Comparison of ENCODE assay signal across 17 cellular contexts in the genomic region with DNA sequence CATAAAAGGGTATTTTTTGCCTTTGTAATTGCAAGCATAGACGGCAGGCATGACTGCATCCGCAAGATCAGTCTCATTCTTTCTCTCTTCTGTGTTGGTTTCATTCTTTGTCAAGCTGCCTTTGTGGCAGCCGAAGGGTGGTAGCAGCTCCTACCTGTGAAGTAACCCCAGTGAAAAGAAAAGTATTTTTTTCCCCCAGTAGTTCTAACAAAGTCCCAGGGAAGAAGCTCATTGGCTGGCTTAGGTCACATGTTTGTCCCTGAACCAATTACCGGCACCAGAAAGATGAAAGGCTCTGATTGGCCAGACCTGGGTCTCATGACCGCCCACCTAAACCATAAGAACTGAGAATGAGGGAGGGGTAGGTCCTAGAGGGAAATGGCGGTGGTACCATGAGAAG.
A peak's percentile ranks its signal among the peaks of the same experiment; 100 is the strongest.
DNase-seq lines count a peak whose midpoint lies in the region; ATAC-seq and TF ChIP-seq lines count a peak whose summit lies in the region.
"Had no signal": no experiment of that assay in that cellular context is flagged by ENCODE, and none has a peak within 500 bp of the region (broad histone marks: within the 10 kb centered on the region; RNA-seq: fewer than 3 reads in every experiment).

No MANE protein-coding gene starts in this region.

- H3K27me3 ChIP-seq in WERI-Rb-1 (ENCODE audit: insufficient read depth, low read depth, severe bottlenecking): no peaks in the 10 kb centered on the region
- H3K27me3 ChIP-seq: pancreas, SJCRH30 had no signal

- H3K27ac Mint-ChIP-seq in activated CD4-positive, alpha-beta T cell treated with anti-CD3 and anti-CD28 coated beads for 36 hours: peak overlapping the region; percentile 72

- POLR2A ChIA-PET in activated CD4-positive, alpha-beta T cell treated with anti-CD3 and anti-CD28 coated beads for 36 hours (lab: Charles Lee): interaction anchor here (0.6 to 1.2 kb wide), 4 partner anchors 49 to 641 kb away, joined by 3 to 8 read pairs (median 3); no protein-coding TSS in a partner anchor

- peaks cover 20% of the 10 kb centered on the region for H3K4me1 Mint-ChIP-seq in activated CD4-positive, alpha-beta T cell treated with anti-CD3 and anti-CD28 coated beads for 36 hours

- intact Hi-C loops in activated CD4-positive, alpha-beta T cell treated with anti-CD3 and anti-CD28 coated beads for 36 hours (cut with DNase I, micrococcal nuclease): loop anchor here in 1 of 2 experiments (1.0 to 2.0 kb wide), 2 partner anchors 58 to 93 kb away; no protein-coding TSS in a partner anchor

- peaks cover 7% of the 10 kb centered on the region for H3K9me3 Mint-ChIP-seq in activated CD4-positive, alpha-beta T cell treated with anti-CD3 and anti-CD28 coated beads for 36 hours (ENCODE audit: low read depth)

- TF ChIP-seq CTCF in WERI-Rb-1 (IDR thresholded peaks at IDR 0.05; ENCODE audit: low read depth, low read length): no peak

- H3K36me3 Mint-ChIP-seq in activated CD4-positive, alpha-beta T cell treated with anti-CD3 and anti-CD28 coated beads for 36 hours (ENCODE audit: low read depth): peaks cover 30% of the 10 kb centered on the region

- peaks cover 30% of the 10 kb centered on the region for H3K36me3 ChIP-seq in WERI-Rb-1
- H3K36me3 ChIP-seq: pancreas, SJCRH30 had no signal

- DNase-seq in activated CD4-positive, alpha-beta T cell treated with anti-CD3 and anti-CD28 coated beads for 36 hours: peak; percentile 76
- DNase-seq in activated CD4-positive, alpha-beta T cell treated with anti-CD3 and anti-CD28 coated beads, Interleukin-2, amount 50 U/mL, for 1 hour: no peak
- DNase-seq in WERI-Rb-1: no peak
- DNase-seq in kidney glomerular epithelial cell (lab: John Stamatoyannopoulos, UW): peak; percentile 31
- DNase-seq in stimulated activated CD4-positive, alpha-beta T cell treated with anti-CD3 and anti-CD28 coated beads, TNF-alpha, amount 100 ng/mL, for 48 hours (ENCODE audit: low read depth in 3 of 3): peak; percentile 23 to 57 (median 42)
- DNase-seq in iPS-NIHi7 (ENCODE audit: extremely low spot score): no peak
- DNase-seq: central memory CD4-positive, alpha-beta T cell; left ventricle myocardium superior; NCI-H187; NCI-H510A; SJCRH30; small intestine; trophoblast cell had no signal

- peak overlapping the region; percentile 93 for H3K27ac ChIP-seq in WERI-Rb-1
- H3K27ac ChIP-seq: C4-2B, pancreas, SJCRH30 had no signal

- CTCF ChIA-PET in activated CD4-positive, alpha-beta T cell treated with anti-CD3 and anti-CD28 coated beads for 36 hours (lab: Charles Lee): interaction anchor here (0.5 to 1.0 kb wide), 4 partner anchors 24 to 210 kb away, joined by 3 to 5 read pairs (median 3); no protein-coding TSS in a partner anchor

- no peak overlapping the region for H3K4me3 Mint-ChIP-seq in activated CD4-positive, alpha-beta T cell treated with anti-CD3 and anti-CD28 coated beads for 36 hours

- H3K4me3 ChIP-seq in WERI-Rb-1 (ENCODE audit: low read depth, low read length): no peak overlapping the region
- H3K4me3 ChIP-seq: pancreas, SJCRH30 had no signal

- no peaks in the 10 kb centered on the region for H3K27me3 Mint-ChIP-seq in activated CD4-positive, alpha-beta T cell treated with anti-CD3 and anti-CD28 coated beads for 36 hours

- peaks cover 4% of the 10 kb centered on the region for H3K9me3 ChIP-seq in WERI-Rb-1 (ENCODE audit: severe bottlenecking)
- H3K9me3 ChIP-seq: pancreas, SJCRH30 had no signal

- peak; percentile 99 for ATAC-seq in activated CD4-positive, alpha-beta T cell treated with anti-CD3 and anti-CD28 coated beads for 36 hours
- ATAC-seq in HG03460 (IDR thresholded peaks at IDR 0.05; ENCODE audit: unreplicated experiment): no peak
- ATAC-seq in HG02870 (IDR thresholded peaks at IDR 0.05; ENCODE audit: unreplicated experiment): no peak
- ATAC-seq: left ventricle myocardium superior, pancreas had no signal

Comparison
In these comparisons a context has a peak if more than half of its experiments do, and no peak if none do; other contexts are left out.
1. DNase-seq: peak in activated CD4-positive, alpha-beta T cell treated with anti-CD3 and anti-CD28 coated beads for 36 hours (single experiment), kidney glomerular epithelial cell (single experiment) and stimulated activated CD4-positive, alpha-beta T cell treated with anti-CD3 and anti-CD28 coated beads, TNF-alpha, amount 100 ng/mL, for 48 hours (3 of 3); none in activated CD4-positive, alpha-beta T cell treated with anti-CD3 and anti-CD28 coated beads, Interleukin-2, amount 50 U/mL, for 1 hour (single experiment), WERI-Rb-1 (single experiment) and iPS-NIHi7 (single experiment).